15 cellular contexts compared by ENCODE assay signal in the genomic region with DNA sequence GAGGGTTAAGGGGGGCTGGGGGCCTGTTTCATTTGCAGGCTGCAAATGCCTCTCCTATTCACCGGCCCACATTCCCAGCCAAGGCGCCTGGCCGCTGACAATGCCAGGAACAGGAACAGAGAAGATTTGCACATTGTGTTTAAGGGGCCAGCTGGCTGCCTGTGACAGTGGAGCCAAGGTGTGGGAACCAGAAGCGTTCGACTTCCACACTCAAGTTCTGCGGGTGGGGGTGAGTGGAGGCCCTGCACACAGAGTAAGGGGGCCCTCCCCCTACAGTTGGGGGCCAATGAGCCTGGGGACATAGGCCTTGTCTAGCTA. TPM values are rescaled to one million over a fixed set of nuclear protein-coding genes. Genes with fewer than 3 reads are reported as not detected.
A peak's percentile ranks its signal among the peaks of the same experiment; 100 is the strongest.
DNase-seq lines count a peak whose midpoint lies in the region; ATAC-seq, FAIRE-seq and TF ChIP-seq lines count a peak whose summit lies in the region.
"Had no signal": no experiment of that assay in that cellular context is flagged by ENCODE, and none has a peak within 500 bp of the region (broad histone marks: within the 10 kb centered on the region; RNA-seq: fewer than 3 reads in every experiment).

No MANE protein-coding gene starts in this region.

- POLR2A ChIA-PET in GM10248 (lab: Yijun Ruan, JAX), result interaction anchor here (2.2 kb wide), 1 partner anchor 63 kb away, joined by 7 read pairs; no protein-coding TSS in a partner anchor

- H3K36me3 Mint-ChIP-seq in chondrocyte (ENCODE audit: low read depth), result no peaks in the 10 kb centered on the region
- H3K36me3 Mint-ChIP-seq: naive B cell had no signal

- H3K27ac ChIP-seq in cardiac muscle cell, result peak overlapping the region; percentile 90
- peak overlapping the region; percentile 85 for H3K27ac ChIP-seq in mesodermal cell (ENCODE audit: low read depth, low read length, severe bottlenecking)
- no peak overlapping the region for H3K27ac ChIP-seq in upper lobe of right lung

- H3K4me1 Mint-ChIP-seq in chondrocyte (ENCODE audit: low read depth), result peaks cover 2% of the 10 kb centered on the region

- peaks cover 4% of the 10 kb centered on the region for H3K27me3 Mint-ChIP-seq in chondrocyte (ENCODE audit: low read depth)

- H3K9me3 ChIP-seq in cardiac muscle cell (ENCODE audit: low read depth), result no peaks in the 10 kb centered on the region
- no peaks in the 10 kb centered on the region for H3K9me3 ChIP-seq in mesodermal cell (ENCODE audit: control insufficient read depth, low read length)
- H3K9me3 ChIP-seq in upper lobe of right lung, result no peaks in the 10 kb centered on the region

- H3K36me3 ChIP-seq in cardiac muscle cell (no peaks in the 10 kb centered on the region), mesodermal cell (ENCODE audit: control insufficient read depth, insufficient read depth, low read length) (peaks cover 48% of the 10 kb centered on the region), upper lobe of right lung (no peaks in the 10 kb centered on the region)

- DNase-seq in cardiac muscle cell (ENCODE audit: low read depth in 1 of 2, low spot score in 1 of 2) (peak; percentile 5 to 64), Right ventricle myocardium superior (no peak), chondrocyte (ENCODE audit: low spot score) (peak; percentile 48), upper lobe of right lung (peak; percentile 43), GM10248 (ENCODE audit: extremely low spot score) (no peak), Kasumi-1 (lab: John Stamatoyannopoulos, UW) (no peak), RCC 7860 (ENCODE audit: low spot score) (no peak)
- DNase-seq: activated CD8-positive, alpha-beta T cell treated with anti-CD3 and anti-CD28 coated beads, Interleukin-2, amount 10 ng/mL, durations not matched to agents 7 days and 5 days; activated naive CD4-positive, alpha-beta T cell treated with Interleukin-2 at 50 U/mL for 16 hours; DMS53; naive B cell; OCI-M1; T-helper 2 cell had no signal

- intact Hi-C loops in Right ventricle myocardium superior (cut with DNase I) (no loop called here), upper lobe of right lung (cut with DNase I) (no loop called here)

- 13 to 21% methylated on average over 3 to 4 of the region's 6 CpGs for WGBS in mesodermal cell (ENCODE audit: insufficient coverage in 2 of 2), 2 experiments

- H3K4me3 ChIP-seq in cardiac muscle cell (no peak overlapping the region), mesodermal cell (ENCODE audit: extremely low read depth, insufficient read depth, low read length, poor library complexity, severe bottlenecking) (no peak overlapping the region), upper lobe of right lung (no peak overlapping the region)
- H3K4me3 ChIP-seq: GM12878 had no signal

- no peak overlapping the region for H3K4me3 Mint-ChIP-seq in chondrocyte (ENCODE audit: unreplicated experiment)
- H3K4me3 Mint-ChIP-seq: activated CD8-positive, alpha-beta T cell treated with anti-CD3 and anti-CD28 coated beads, Interleukin-2, amount 10 ng/mL, durations not matched to agents 7 days and 5 days; naive B cell had no signal

- H3K27me3 ChIP-seq in cardiac muscle cell, result no peaks in the 10 kb centered on the region
- H3K27me3 ChIP-seq in upper lobe of right lung, result peaks cover 8% of the 10 kb centered on the region

- no peak for TF ChIP-seq CTCF in cardiac muscle cell (IDR thresholded peaks at IDR 0.05; ENCODE audit: low read depth, low read length)
- no peak for TF ChIP-seq CTCF in chondrocyte (IDR thresholded peaks at IDR 0.05)
- TF ChIP-seq CTCF in upper lobe of right lung (IDR thresholded peaks at IDR 0.05), result no peak
- no peak for TF ChIP-seq CTCF in GM10248 (IDR thresholded peaks at IDR 0.05; ENCODE audit: control extremely low read depth, extremely low read depth, low read depth, missing control alignments)

- no peaks in the 10 kb centered on the region for H3K9me3 Mint-ChIP-seq in chondrocyte (ENCODE audit: low read depth)
- H3K9me3 Mint-ChIP-seq: naive B cell had no signal

- CTCF ChIA-PET in GM10248 (lab: Yijun Ruan, JAX), result interaction anchor here (1.2 to 1.9 kb wide), 4 partner anchors 9 to 59 kb away, joined by 3 to 5 read pairs (median 4); no protein-coding TSS in a partner anchor

- no peak overlapping the region for H3K27ac Mint-ChIP-seq in chondrocyte (ENCODE audit: unreplicated experiment)
- H3K27ac Mint-ChIP-seq: activated CD8-positive, alpha-beta T cell treated with anti-CD3 and anti-CD28 coated beads, Interleukin-2, amount 10 ng/mL, durations not matched to agents 7 days and 5 days had no signal

- ATAC-seq in Right ventricle myocardium superior (ENCODE audit: poor library complexity), result no peak
- ATAC-seq in upper lobe of right lung, result no peak
- ATAC-seq: activated CD8-positive, alpha-beta T cell treated with anti-CD3 and anti-CD28 coated beads, Interleukin-2, amount 10 ng/mL, durations not matched to agents 7 days and 5 days; GM12878 had no signal

- FAIRE-seq in RCC 7860 (lab: Jason Lieb, UNC), result no peak
- FAIRE-seq: GM12878 had no signal

- peaks cover 42% of the 10 kb centered on the region for H3K4me1 ChIP-seq in cardiac muscle cell (ENCODE audit: low read depth)
- peaks cover 77% of the 10 kb centered on the region for H3K4me1 ChIP-seq in mesodermal cell (ENCODE audit: control insufficient read depth, insufficient read depth, low read length, poor library complexity, severe bottlenecking)
- no peaks in the 10 kb centered on the region for H3K4me1 ChIP-seq in upper lobe of right lung

RNA-seq across cellular contexts. Expression of gene IGDCC3, which starts 9.5 kb away (rescaled TPM):
- 41.9 and 54.6 TPM in 2 replicates for total RNA-seq in cardiac muscle cell
- polyA plus RNA-seq in cardiac muscle cell, result 41.1 and 52.4 TPM in 2 replicates
- total RNA-seq in Right ventricle myocardium superior, result 0.40 TPM
- 0.13 to 0.31 TPM (median 0.27 TPM) in 3 replicates for total RNA-seq in chondrocyte
- polyA plus RNA-seq in mesodermal cell (2013, experiment 1 of 2), result 113 TPM
- 107 TPM for polyA plus RNA-seq in mesodermal cell (2013, experiment 2 of 2)
- total RNA-seq in upper lobe of right lung, result not detected
- total RNA-seq: activated CD8-positive, alpha-beta T cell treated with anti-CD3 and anti-CD28 coated beads, Interleukin-2, amount 10 ng/mL, durations not matched to agents 7 days and 5 days had no signal

RNA-seq across cellular contexts. Expression of gene IGDCC4, which starts 54.5 kb away (rescaled TPM):
- total RNA-seq in cardiac muscle cell (5.2 and 7.1 TPM in 2 replicates), Right ventricle myocardium superior (2.4 TPM), chondrocyte (41.4 to 48.6 TPM (median 47.2 TPM) in 3 replicates), upper lobe of right lung (0.38 TPM)
- 4.5 and 5.8 TPM in 2 replicates for polyA plus RNA-seq in cardiac muscle cell
- polyA plus RNA-seq in mesodermal cell (2013, experiment 1 of 2), result 11.1 TPM
- polyA plus RNA-seq in mesodermal cell (2013, experiment 2 of 2), result 11.0 TPM

Comparison
In these comparisons a context has a peak if more than half of its experiments do, and no peak if none do; other contexts are left out.
1. DNase-seq: peak in cardiac muscle cell (2 of 2), chondrocyte (single experiment) and upper lobe of right lung (single experiment); none in Right ventricle myocardium superior (single experiment), GM10248 (single experiment), Kasumi-1 (0 of 2) and RCC 7860 (single experiment).
2. RNA of gene IGDCC3, which starts 9.5 kb away (total RNA-seq): 41.9 to 54.6 TPM in cardiac muscle cell; 0.40 TPM in Right ventricle myocardium superior (single experiment), 0.13 to 0.31 TPM in chondrocyte and not detected in upper lobe of right lung (single experiment); every median in the first group is over 10 times any median in the second.